Comparison of ENCODE assay signal across 15 cellular contexts in genomic region chr2:171592026-171592555, GRCh38.
DNase-seq lines count a peak whose midpoint lies in the region; ATAC-seq and TF ChIP-seq lines count a peak whose summit lies in the region.
"Had no signal": no experiment of that assay in that cellular context is flagged by ENCODE, and none has a peak within 500 bp of the region (broad histone marks: within the 10 kb centered on the region; RNA-seq: fewer than 3 reads in every experiment).

No MANE protein-coding gene starts in this region.

- no peaks in the 10 kb centered on the region for H3K4me1 ChIP-seq in psoas muscle
- H3K4me1 ChIP-seq: uterus had no signal

- no peak overlapping the region for H3K27ac ChIP-seq in psoas muscle
- H3K27ac ChIP-seq: uterus, VCaP had no signal

- peak overlapping the region; percentile 6 for H3K4me3 ChIP-seq in astrocyte of the spinal cord (ENCODE audit: low read depth, low read length)
- H3K4me3 ChIP-seq in psoas muscle: peak overlapping the region; percentile 29
- H3K4me3 ChIP-seq: uterus had no signal

- H3K4me1 Mint-ChIP-seq in mesothelial cell of epicardium: peaks cover 3% of the 10 kb centered on the region
- H3K4me1 Mint-ChIP-seq: CD4-positive, CD25-positive, alpha-beta regulatory T cell had no signal

- intact Hi-C loops in psoas muscle (cut with DNase I): loop anchor here (10.0 kb wide), 2 partner anchors 513 to 533 kb away; partner anchors contain the start of gene DLX2 (in 1 of the 2)

- no peaks in the 10 kb centered on the region for H3K27me3 ChIP-seq in psoas muscle (ENCODE audit: insufficient read depth in 3 of 3, low read length in 2 of 3)
- H3K27me3 ChIP-seq: uterus had no signal

- H3K27ac Mint-ChIP-seq in mesothelial cell of epicardium: no peak overlapping the region
- H3K27ac Mint-ChIP-seq: activated CD8-positive, alpha-beta T cell treated with anti-CD3 and anti-CD28 coated beads for 36 hours; activated T-helper 1 cell treated with anti-CD3 and anti-CD28 coated beads, Interleukin-12 subunit alpha, Interleukin-12 subunit beta, Interleukin-2, Interleukin-4 antibody, amounts not matched to agents 30 ng/mL and 10 ng/mL and 1 ng/mL, durations not matched to agents 14 hours and 24 hours and 36 hours; CD4-positive, CD25-positive, alpha-beta regulatory T cell had no signal

- WGBS in psoas muscle, 3 donors: 18 to 27% (median 23%) methylated on average over 7 of the region's 7 CpGs

- ATAC-seq in psoas muscle: no peak
- ATAC-seq: activated CD8-positive, alpha-beta T cell treated with anti-CD3 and anti-CD28 coated beads for 36 hours had no signal

- no peak overlapping the region for H3K4me3 Mint-ChIP-seq in mesothelial cell of epicardium
- H3K4me3 Mint-ChIP-seq: activated CD8-positive, alpha-beta T cell treated with anti-CD3 and anti-CD28 coated beads for 36 hours; activated T-helper 1 cell treated with anti-CD3 and anti-CD28 coated beads, Interleukin-12 subunit alpha, Interleukin-12 subunit beta, Interleukin-2, Interleukin-4 antibody, amounts not matched to agents 30 ng/mL and 10 ng/mL and 1 ng/mL, durations not matched to agents 14 hours and 24 hours and 36 hours; CD4-positive, CD25-positive, alpha-beta regulatory T cell had no signal

- no peaks in the 10 kb centered on the region for H3K36me3 Mint-ChIP-seq in mesothelial cell of epicardium
- H3K36me3 Mint-ChIP-seq: CD4-positive, CD25-positive, alpha-beta regulatory T cell had no signal

- peaks cover 5% of the 10 kb centered on the region for H3K9me3 Mint-ChIP-seq in mesothelial cell of epicardium

- peak; percentile 8 for DNase-seq in NCI-H2107 treated with DMSO at 0.1 percent for 48 hours (lab: John Stamatoyannopoulos, UW; ENCODE audit: unreplicated experiment)
- DNase-seq in NCI-H2107 (lab: John Stamatoyannopoulos, UW): no peak
- peak; percentile 45 for DNase-seq in NCI-H2171 (lab: John Stamatoyannopoulos, UW)
- DNase-seq in astrocyte of the spinal cord (ENCODE audit: low read depth, low spot score): no peak
- no peak for DNase-seq in psoas muscle
- DNase-seq in NCI-H1105 (lab: John Stamatoyannopoulos, UW): no peak
- DNase-seq in GM19240 (ENCODE audit: insufficient read length, low spot score): no peak
- DNase-seq in mesothelial cell of epicardium (ENCODE audit: low spot score in 2 of 2, unreplicated experiment in 2 of 2): no peak
- DNase-seq: activated CD8-positive, alpha-beta T cell treated with anti-CD3 and anti-CD28 coated beads for 36 hours; CD4-positive, CD25-positive, alpha-beta regulatory T cell; effector CD4-positive, alpha-beta T cell; NCI-H1694 treated with DMSO at 0.1 percent for 48 hours; uterus had no signal

- H3K27me3 Mint-ChIP-seq in mesothelial cell of epicardium (ENCODE audit: low read depth): peaks cover 17% of the 10 kb centered on the region

- H3K9me3 ChIP-seq in psoas muscle: peaks cover 9% of the 10 kb centered on the region
- H3K9me3 ChIP-seq: uterus had no signal

- no peaks in the 10 kb centered on the region for H3K36me3 ChIP-seq in psoas muscle (ENCODE audit: insufficient read depth in 1 of 2, low read depth in 1 of 2)
- H3K36me3 ChIP-seq: uterus had no signal

- in situ Hi-C loops in astrocyte of the spinal cord (cut with HindIII; ENCODE audit: low sequenced_read_pairs): no loop called here

- TF ChIP-seq CTCF in astrocyte of the spinal cord (IDR thresholded peaks at IDR 0.05; ENCODE audit: low read depth, low read length) (no peak), psoas muscle (IDR thresholded peaks at IDR 0.05) (no peak), mesothelial cell of epicardium (IDR thresholded peaks at IDR 0.05; ENCODE audit: unreplicated experiment) (no peak)

Comparison
In these comparisons a context has a peak if more than half of its experiments do, and no peak if none do; other contexts are left out.
1. DNase-seq: peak in NCI-H2107 treated with DMSO at 0.1 percent for 48 hours (single experiment) and NCI-H2171 (single experiment); none in NCI-H2107 (single experiment), astrocyte of the spinal cord (single experiment), psoas muscle (0 of 2), NCI-H1105 (single experiment), GM19240 (single experiment) and mesothelial cell of epicardium (0 of 2).